8 cellular contexts compared by ENCODE assay signal in genomic region chr22:18001894-18002315, GRCh38. TPM values are rescaled to one million over a fixed set of nuclear protein-coding genes. Genes with fewer than 3 reads are reported as not detected.
A peak's percentile ranks its signal among the peaks of the same experiment; 100 is the strongest.
DNase-seq lines count a peak whose midpoint lies in the region; ATAC-seq, FAIRE-seq and TF ChIP-seq lines count a peak whose summit lies in the region.
"Not testable (repeated sequence)": the region's sequence is repeated elsewhere in the genome, so short reads cannot be mapped to it uniquely, and the experiment has no call there.

No MANE protein-coding gene starts in this region.

- peak overlapping the region; percentile 83 for H3K4me3 ChIP-seq in CD4-positive, CD25-positive, alpha-beta regulatory T cell (ENCODE audit: low read depth, low read length)
- H3K4me3 ChIP-seq in LNCaP clone FGC (ENCODE audit: low read depth, low read length), result peak overlapping the region; percentile 69
- H3K4me3 ChIP-seq in GM12878, result peak overlapping the region; percentile 78
- peak overlapping the region; percentile 84 for H3K4me3 ChIP-seq in epithelial cell of proximal tubule (ENCODE audit: low read depth, low read length)
- peak overlapping the region; percentile 79 to 98 (median 85) for H3K4me3 ChIP-seq in right lobe of liver

- intact Hi-C loops in activated B cell treated with CpG ODN at 0.5 μM for 24 hours (cut with micrococcal nuclease) (loop anchor here (1.0 to 5.0 kb wide), 7 partner anchors 9 to 364 kb away; partner anchors contain the start of genes BCL2L13 and MICAL3), GM12878 (cut with micrococcal nuclease; ENCODE audit: unreplicated experiment) (loop anchor here (1.0 to 2.0 kb wide), 3 partner anchors 27 to 74 kb away; no protein-coding TSS in a partner anchor), right lobe of liver (cut with DNase I) (loop anchor here in 1 of 2 donors (10.0 kb wide), 1 partner anchor 73 kb away; the partner anchor contains the start of gene PEX26)

- CTCF ChIA-PET in activated B cell treated with CpG ODN at 0.5 μM for 24 hours (lab: Charles Lee) (interaction anchor here (0.7 to 7.1 kb wide), 3 partner anchors 22 to 172 kb away, joined by 3 to 57 read pairs (median 11); partner anchors contain the start of genes MICAL3 and PEX26), GM12878 (lab: Yijun Ruan, JAX) (interaction anchor here (0.9 to 5.0 kb wide), 5 partner anchors 23 to 74 kb away, joined by 3 to 58 read pairs (median 6); partner anchors contain the start of genes MICAL3 and PEX26)

- not testable (repeated sequence) for H3K36me3 Mint-ChIP-seq in CD4-positive, CD25-positive, alpha-beta regulatory T cell; osteocyte (ENCODE audit: unreplicated experiment)
- H3K36me3 Mint-ChIP-seq in activated B cell treated with CpG ODN at 0.5 μM for 24 hours (ENCODE audit: low read depth), result peaks cover 10% of the 10 kb centered on the region

- not testable (repeated sequence) for TF ChIP-seq POLR2A in GM12878 (IDR thresholded peaks at IDR 0.05; ENCODE audit: low read depth, low read length); right lobe of liver (IDR thresholded peaks at IDR 0.05)

- peak overlapping the region; percentile 85 for H3K4me2 ChIP-seq in GM12878 (ENCODE audit: control insufficient read depth, insufficient read depth)

- in situ Hi-C loops in GM12878 (cut with MboI), result not testable (repeated sequence)

- not testable (repeated sequence) for FAIRE-seq in GM12878 (lab: Jason Lieb, UNC)

- peak overlapping the region; percentile 82 for H3K27ac ChIP-seq in CD4-positive, CD25-positive, alpha-beta regulatory T cell (ENCODE audit: insufficient read depth, low read length, poor library complexity, severe bottlenecking)
- H3K27ac ChIP-seq in GM12878 (ENCODE audit: control insufficient read depth, insufficient read depth), result peak overlapping the region; percentile 87; the same call in 1 of the 2 replicates
- H3K27ac ChIP-seq in right lobe of liver, result peak overlapping the region; percentile 86 to 98 (median 97)
- H3K27ac ChIP-seq in temporal lobe (ENCODE audit: low read depth, low read length), result peak overlapping the region; percentile 90

- not testable (repeated sequence) for DNase-seq in CD4-positive, CD25-positive, alpha-beta regulatory T cell; LNCaP clone FGC (ENCODE audit: low read depth); activated B cell treated with CpG ODN at 0.5 μM for 24 hours; GM12878 (ENCODE audit: low read depth, low spot score); epithelial cell of proximal tubule (ENCODE audit: low read depth); right lobe of liver; osteocyte (ENCODE audit: extremely low spot score, unreplicated experiment)

- peaks cover 35% of the 10 kb centered on the region for H3K79me2 ChIP-seq in GM12878 (ENCODE audit: control insufficient read depth, insufficient read depth, low read length)

- H3K9me3 ChIP-seq in CD4-positive, CD25-positive, alpha-beta regulatory T cell (ENCODE audit: control insufficient read depth in 2 of 2, low read length in 2 of 2); GM12878 (replicated peaks; ENCODE audit: control insufficient read depth, insufficient read depth, low read length); right lobe of liver: not testable (repeated sequence)

- not testable (repeated sequence) for H3K27me3 ChIP-seq in CD4-positive, CD25-positive, alpha-beta regulatory T cell (ENCODE audit: control insufficient read depth, insufficient read depth, low read length); GM12878 (replicated peaks in 1 of 2; ENCODE audit: control insufficient read depth in 2 of 2, insufficient read depth in 2 of 2, low read length in 1 of 2); right lobe of liver

- H4K20me1 ChIP-seq in GM12878 (ENCODE audit: control insufficient read depth, insufficient read depth), result not testable (repeated sequence)

- H3K27ac Mint-ChIP-seq in CD4-positive, CD25-positive, alpha-beta regulatory T cell, result peak overlapping the region; percentile 92 to 97 (median 97)
- H3K27ac Mint-ChIP-seq in activated B cell treated with CpG ODN at 0.5 μM for 24 hours (peak overlapping the region; percentile 99), osteocyte (ENCODE audit: unreplicated experiment) (peak overlapping the region; percentile 99)

- SMC1A ChIA-PET in GM12878 (lab: Charles Lee; ENCODE audit: uncharacterized antibody, unreplicated experiment), result interaction anchor here (1.4 to 7.6 kb wide), 4 partner anchors 8 to 75 kb away, joined by 4 to 59 read pairs (median 7); partner anchors contain the start of gene PEX26

- TF ChIP-seq EP300 in GM12878 (IDR thresholded peaks at IDR 0.05; ENCODE audit: borderline replicate concordance in 1 of 2, control insufficient read depth in 1 of 2, low read depth in 2 of 2, low read length in 2 of 2), result not testable (repeated sequence)

- peak overlapping the region; percentile 97; the same call in 1 of the 2 replicates for H2AFZ ChIP-seq in GM12878 (ENCODE audit: control insufficient read depth, low read depth, low read length)

- H3K36me3 ChIP-seq in CD4-positive, CD25-positive, alpha-beta regulatory T cell (ENCODE audit: control insufficient read depth, insufficient read depth, low read length); GM12878 (ENCODE audit: control insufficient read depth in 2 of 2, insufficient read depth in 2 of 2, low read length in 1 of 2); right lobe of liver: not testable (repeated sequence)

- TF ChIP-seq CTCF in LNCaP clone FGC (IDR thresholded peaks at IDR 0.05; ENCODE audit: control insufficient read depth, extremely low read depth, insufficient read depth); activated B cell treated with CpG ODN at 0.5 μM for 24 hours (IDR thresholded peaks at IDR 0.05); GM12878 (IDR thresholded peaks at IDR 0.05 in 2 of 3, conservative IDR thresholded peaks at IDR 0.05 in 1 of 3; ENCODE audit: control insufficient read depth in 2 of 3, extremely low read depth in 1 of 3, insufficient read depth in 1 of 3, low read depth in 3 of 3, low read length in 3 of 3); epithelial cell of proximal tubule (conservative IDR thresholded peaks at IDR 0.05; ENCODE audit: low read depth, low read length); right lobe of liver (IDR thresholded peaks at IDR 0.05); osteocyte (IDR thresholded peaks at IDR 0.05): not testable (repeated sequence)

- H3K4me1 ChIP-seq in CD4-positive, CD25-positive, alpha-beta regulatory T cell (ENCODE audit: control insufficient read depth, insufficient read depth, low read length, poor library complexity, severe bottlenecking), result peaks cover 31% of the 10 kb centered on the region
- H3K4me1 ChIP-seq in GM12878 (ENCODE audit: control insufficient read depth, insufficient read depth, low read length) (peaks cover 32% of the 10 kb centered on the region), right lobe of liver (peaks cover 0 to 13% (median 0%) of the 10 kb centered on the region in 4 donors)

- not testable (repeated sequence) for H3K9ac ChIP-seq in GM12878 (ENCODE audit: control insufficient read depth, insufficient read depth, low read length)

- not testable (repeated sequence) for BruUV-seq in GM12878 (replicated peaks; lab: Mats Ljungman, UMichigan)

- RAD21 ChIA-PET in GM12878 (lab: Charles Lee; ENCODE audit: unreplicated experiment), result interaction anchor here (1.1 to 3.7 kb wide), 5 partner anchors 9 to 74 kb away, joined by 3 to 26 read pairs (median 4); no protein-coding TSS in a partner anchor

- not testable (repeated sequence) for ATAC-seq in CD4-positive, CD25-positive, alpha-beta regulatory T cell (ENCODE audit: low read depth in 2 of 2); activated B cell treated with CpG ODN at 0.5 μM for 24 hours (ENCODE audit: low read depth); GM12878; right lobe of liver

- peaks cover 24 to 48% (median 34%) of the 10 kb centered on the region in 4 donors for H3K4me1 Mint-ChIP-seq in CD4-positive, CD25-positive, alpha-beta regulatory T cell
- peaks cover 85% of the 10 kb centered on the region for H3K4me1 Mint-ChIP-seq in activated B cell treated with CpG ODN at 0.5 μM for 24 hours
- peaks cover 26% of the 10 kb centered on the region for H3K4me1 Mint-ChIP-seq in osteocyte (ENCODE audit: unreplicated experiment)

- 1% methylated on average over 15 of the region's 15 CpGs for WGBS in GM12878 (ENCODE audit: insufficient coverage, insufficient replicate concordance, low lambda C conversion rate, missing lambda C conversion rate)
- WGBS in right lobe of liver (ENCODE audit: insufficient coverage, low coverage, low lambda C conversion rate, missing lambda C conversion rate), result 19% methylated on average over 10 of the region's 15 CpGs

- POLR2A ChIA-PET in activated B cell treated with CpG ODN at 0.5 μM for 24 hours (lab: Charles Lee), result interaction anchor here (1.0 to 7.4 kb wide), 7 partner anchors 9 to 81 kb away, joined by 4 to 66 read pairs (median 14); partner anchors contain the start of genes MICAL3 and PEX26
- POLR2A ChIA-PET in GM12878 (lab: Charles Lee), result interaction anchor here (1.0 kb wide), 1 partner anchor 56 kb away, joined by 3 read pairs; no protein-coding TSS in a partner anchor

- H3K9me3 Mint-ChIP-seq in CD4-positive, CD25-positive, alpha-beta regulatory T cell; activated B cell treated with CpG ODN at 0.5 μM for 24 hours; osteocyte (ENCODE audit: unreplicated experiment): not testable (repeated sequence)

- peak overlapping the region; percentile 92 to 98 (median 94) for H3K4me3 Mint-ChIP-seq in CD4-positive, CD25-positive, alpha-beta regulatory T cell
- H3K4me3 Mint-ChIP-seq in activated B cell treated with CpG ODN at 0.5 μM for 24 hours (peak overlapping the region; percentile 92), osteocyte (ENCODE audit: unreplicated experiment) (peak overlapping the region; percentile 86)

- not testable (repeated sequence) for TF ChIP-seq RAD21 in GM12878 (IDR thresholded peaks at IDR 0.05; ENCODE audit: insufficient read depth, low read depth, low read length)

- H3K27me3 Mint-ChIP-seq in CD4-positive, CD25-positive, alpha-beta regulatory T cell; activated B cell treated with CpG ODN at 0.5 μM for 24 hours; osteocyte (ENCODE audit: unreplicated experiment): not testable (repeated sequence)

RNA-seq across cellular contexts. Expression of gene MICAL3, which starts 22.5 kb away (rescaled TPM):
- 39.9 TPM for total RNA-seq in CD4-positive, CD25-positive, alpha-beta regulatory T cell
- 1 to 10 TPM in 3 of 4 donors, under 1 TPM in 1; 0.71 to 2.3 (median 1.5) TPM for polyA plus RNA-seq in CD4-positive, CD25-positive, alpha-beta regulatory T cell
- total RNA-seq in activated B cell treated with CpG ODN at 0.5 μM for 24 hours (232 and 257 TPM in 2 replicates), GM12878 (2014; rRNA removed) (24.1 and 26.8 TPM in 2 replicates), GM12878 (2014; rRNA removed; fragmentation: Illumina TruSeq; extraction: Trizol) (27.0 and 30.5 TPM in 2 replicates), GM12878 (2021) (88.1 and 92.2 TPM in 2 replicates), epithelial cell of proximal tubule (43.0 and 47.5 TPM in 2 replicates), right lobe of liver (10 to 100 TPM; 31.5 to 61.8 (median 48.2) TPM), osteocyte (44.2 and 47.9 TPM in 2 replicates), temporal lobe (56.5 TPM)
- 350 and 390 TPM in 2 replicates for total RNA-seq in GM12878 (2013; cell fraction: nucleolus; rRNA removed)
- polyA plus RNA-seq in GM12878 (2011; ENCODE audit: low read depth), result 10.0 TPM
- polyA plus RNA-seq in GM12878 (2011; rRNA removed) (12.6 and 21.2 TPM in 2 replicates), GM12878 (2014; fragmentation: Illumina TruSeq; extraction: Trizol) (44.7 and 57.4 TPM in 2 replicates), GM12878 (2014; fragmentation: Nextera tagmentation; extraction: Ambion mirVana) (1 to 10 TPM; 2.6 to 3.3 TPM), GM12878 (2014; rRNA removed) (30.8 and 36.1 TPM in 2 replicates), GM12878 (2016; fragmentation: Nextera tagmentation; extraction: Ambion mirVana) (10 to 100 TPM; 11.0 to 16.4 TPM)
- 10.7 and 12.7 TPM in 2 replicates for polyA plus RNA-seq in GM12878 (2011; cell fraction: cytosol; rRNA removed)
- polyA plus RNA-seq in GM12878 (2011; cell fraction: nucleus; rRNA removed), result 68.4 and 143 TPM in 2 replicates
- 17.8 and 21.9 TPM in 2 replicates for polyA plus RNA-seq in GM12878 (2012)
- polyA minus RNA-seq in GM12878 (2011; rRNA and poly(A)+ RNA removed), result 47.1 and 52.2 TPM in 2 replicates
- polyA minus RNA-seq in GM12878 (2011; cell fraction: cytosol; rRNA and poly(A)+ RNA removed), result 18.7 and 21.0 TPM in 2 replicates
- 46.8 and 73.0 TPM in 2 replicates for polyA minus RNA-seq in GM12878 (2011; cell fraction: nucleus; rRNA and poly(A)+ RNA removed)
